ENCODE assay signal across 8 cellular contexts in genomic region chr3:152272771-152273242, GRCh38. TPM values are rescaled to one million over a fixed set of nuclear protein-coding genes. Genes with fewer than 3 reads are reported as not detected.
DNase-seq lines count a peak whose midpoint lies in the region; ATAC-seq lines count a peak whose summit lies in the region.

No MANE protein-coding gene starts in this region.

- H3K27me3 ChIP-seq in ACC112 (ENCODE audit: insufficient read depth, low read length): no peaks in the 10 kb centered on the region

- H3K4me3 Mint-ChIP-seq in activated naive CD4-positive, alpha-beta T cell treated with anti-CD3 and anti-CD28 coated beads, Interleukin-2, amount 10 ng/mL, durations not matched to agents 7 days and 5 days: peak overlapping the region; percentile 95

- peak overlapping the region; percentile 78 for H3K27ac Mint-ChIP-seq in activated naive CD4-positive, alpha-beta T cell treated with anti-CD3 and anti-CD28 coated beads, Interleukin-2, amount 10 ng/mL, durations not matched to agents 7 days and 5 days

- ATAC-seq in HG03045 (IDR thresholded peaks at IDR 0.05; ENCODE audit: unreplicated experiment): no peak
- ATAC-seq in GM21786 (IDR thresholded peaks at IDR 0.05; ENCODE audit: unreplicated experiment): no peak

- H3K36me3 Mint-ChIP-seq in activated naive CD4-positive, alpha-beta T cell treated with anti-CD3 and anti-CD28 coated beads, Interleukin-2, amount 10 ng/mL, durations not matched to agents 7 days and 5 days: peaks cover 54% of the 10 kb centered on the region

- CTCF ChIA-PET in activated naive CD4-positive, alpha-beta T cell treated with anti-CD3 and anti-CD28 coated beads, Interleukin-2, amount 10 ng/mL, durations not matched to agents 7 days and 5 days (lab: Charles Lee): interaction anchor here (0.8 to 2.1 kb wide), 4 partner anchors 10 to 201 kb away, joined by 3 to 7 read pairs (median 5); no protein-coding TSS in a partner anchor

- H3K9me3 Mint-ChIP-seq in activated naive CD4-positive, alpha-beta T cell treated with anti-CD3 and anti-CD28 coated beads, Interleukin-2, amount 10 ng/mL, durations not matched to agents 7 days and 5 days: no peaks in the 10 kb centered on the region

- peaks cover 40% of the 10 kb centered on the region for H3K4me1 ChIP-seq in ACC112 (ENCODE audit: control insufficient read depth, insufficient read depth, low read length, unreplicated experiment)

- peak overlapping the region; percentile 94 for H3K27ac ChIP-seq in ACC112 (ENCODE audit: low read depth, low read length)

- H3K4me3 ChIP-seq in ACC112 (ENCODE audit: low read depth, low read length): peak overlapping the region; percentile 94

- peak; percentile 77 for DNase-seq in HS-5 (ENCODE audit: low read depth)
- DNase-seq in activated naive CD4-positive, alpha-beta T cell treated with anti-CD3 and anti-CD28 coated beads, Interleukin-2, amount 10 ng/mL, durations not matched to agents 7 days and 5 days: peak; percentile 43
- peak; percentile 65 to 77 for DNase-seq in lung microvascular endothelial cell (ENCODE audit: low read depth in 2 of 2)
- DNase-seq in hepatic stellate cell (ENCODE audit: low spot score): no peak
- no peak for DNase-seq in DMS 273 treated with DMSO at 0.1 percent for 48 hours (lab: John Stamatoyannopoulos, UW)

- H3K36me3 ChIP-seq in ACC112 (ENCODE audit: insufficient read depth, low read length): peaks cover 4% of the 10 kb centered on the region

- peaks cover 93% of the 10 kb centered on the region for H3K79me2 ChIP-seq in ACC112 (ENCODE audit: control insufficient read depth, insufficient read depth, low read length, unreplicated experiment)

- H3K4me1 Mint-ChIP-seq in activated naive CD4-positive, alpha-beta T cell treated with anti-CD3 and anti-CD28 coated beads, Interleukin-2, amount 10 ng/mL, durations not matched to agents 7 days and 5 days: peaks cover 44% of the 10 kb centered on the region

- no peak overlapping the region for H2AFZ ChIP-seq in ACC112 (ENCODE audit: low read length, unreplicated experiment)

- H3K27me3 Mint-ChIP-seq in activated naive CD4-positive, alpha-beta T cell treated with anti-CD3 and anti-CD28 coated beads, Interleukin-2, amount 10 ng/mL, durations not matched to agents 7 days and 5 days: no peaks in the 10 kb centered on the region

RNA-seq across cellular contexts. Expression of gene MBNL1, which starts 4.1 kb away (rescaled TPM):
- total RNA-seq in lung microvascular endothelial cell: 206 and 247 TPM in 2 replicates

Comparison
In these comparisons a context has a peak if more than half of its experiments do, and no peak if none do; other contexts are left out.
1. DNase-seq: peak in HS-5 (single experiment), activated naive CD4-positive, alpha-beta T cell treated with anti-CD3 and anti-CD28 coated beads, Interleukin-2, amount 10 ng/mL, durations not matched to agents 7 days and 5 days (single experiment) and lung microvascular endothelial cell (2 of 2); none in hepatic stellate cell (single experiment) and DMS 273 treated with DMSO at 0.1 percent for 48 hours (single experiment).